In the genomic region with DNA sequence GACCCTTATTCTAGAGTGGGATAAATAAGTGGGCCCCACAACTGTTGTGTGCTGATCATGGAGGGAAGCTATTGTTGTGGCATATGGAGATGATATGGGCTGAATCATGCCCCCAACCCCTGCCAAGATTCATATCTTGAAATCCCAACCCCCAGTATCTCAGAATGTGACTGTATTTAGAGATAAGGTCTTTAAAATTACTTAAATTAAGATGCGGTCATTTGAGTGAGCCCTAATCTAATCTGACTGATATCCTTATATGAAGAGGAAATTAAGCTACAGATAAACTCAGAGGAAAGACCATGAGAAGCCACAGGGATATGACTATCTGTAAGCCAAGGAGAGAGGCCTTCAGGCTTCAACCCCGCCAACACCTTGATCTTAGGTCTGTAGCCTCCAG, we compare ENCODE assay signal across 16 cellular contexts.
"Had no signal": no experiment of that assay in that cellular context is flagged by ENCODE, and none has a peak within 500 bp of the region (broad histone marks: within the 10 kb centered on the region; RNA-seq: fewer than 3 reads in every experiment).

No MANE protein-coding gene starts in this region.

- H3K9me3 ChIP-seq: mucosa of descending colon, right atrium auricular region, thyroid gland, upper lobe of left lung, uterus had no signal

- H3K27ac ChIP-seq: right atrium auricular region, thyroid gland, upper lobe of left lung, uterus had no signal

- H3K36me3 ChIP-seq: right atrium auricular region, thyroid gland, upper lobe of left lung, uterus had no signal

- DNase-seq: erythroblast; foreskin melanocyte; head of caudate nucleus; hypothalamus; kidney glomerular epithelial cell; mucosa of descending colon; naive thymus-derived CD8-positive, alpha-beta T cell; posterior cingulate gyrus; small intestine; stimulated activated CD4-positive, alpha-beta T cell treated with anti-CD3 and anti-CD28 coated beads, Interleukin-12 subunit alpha, Interleukin-12 subunit beta, amount 100 ng/mL, for 4 hours; stimulated activated naive CD4-positive, alpha-beta T cell treated with Interleukin-2 at 50 U/mL for 16 hours; thyroid gland; upper lobe of left lung; uterus had no signal

- H3K4me1 Mint-ChIP-seq: naive thymus-derived CD8-positive, alpha-beta T cell had no signal

- H3K4me1 ChIP-seq: right atrium auricular region, thyroid gland, upper lobe of left lung, uterus had no signal

- ATAC-seq: mucosa of descending colon; naive thymus-derived CD8-positive, alpha-beta T cell had no signal

- H3K4me3 ChIP-seq: mucosa of descending colon, right atrium auricular region, thyroid gland, upper lobe of left lung, uterus had no signal

- H3K27me3 Mint-ChIP-seq: dendritic cell treated with granulocyte-macrophage colony-stimulating factor and Interleukin-4, amounts not matched to agents 40 ng/mL and 50 ng/mL, for 4 days had no signal

- H3K36me3 Mint-ChIP-seq: naive thymus-derived CD8-positive, alpha-beta T cell had no signal

- H3K27me3 ChIP-seq: right atrium auricular region, thyroid gland, upper lobe of left lung, uterus had no signal

- H3K4me3 Mint-ChIP-seq: dendritic cell treated with granulocyte-macrophage colony-stimulating factor and Interleukin-4, amounts not matched to agents 40 ng/mL and 50 ng/mL, for 4 days; naive thymus-derived CD8-positive, alpha-beta T cell had no signal

- H3K27ac Mint-ChIP-seq: dendritic cell treated with granulocyte-macrophage colony-stimulating factor and Interleukin-4, amounts not matched to agents 40 ng/mL and 50 ng/mL, for 4 days; naive thymus-derived CD8-positive, alpha-beta T cell had no signal
